ENCODE assay signal across 7 cellular contexts in genomic region chr12:38332814-38333213, GRCh38.
"Had no signal": no experiment of that assay in that cellular context is flagged by ENCODE, and none has a peak within 500 bp of the region (broad histone marks: within the 10 kb centered on the region; RNA-seq: fewer than 3 reads in every experiment).

No MANE protein-coding gene starts in this region.

- DNase-seq: H9, HCEC 1CT, IMR-90 had no signal

- FAIRE-seq: H1, H54, HTR-8/SVneo, K562 had no signal
